In the genomic region with DNA sequence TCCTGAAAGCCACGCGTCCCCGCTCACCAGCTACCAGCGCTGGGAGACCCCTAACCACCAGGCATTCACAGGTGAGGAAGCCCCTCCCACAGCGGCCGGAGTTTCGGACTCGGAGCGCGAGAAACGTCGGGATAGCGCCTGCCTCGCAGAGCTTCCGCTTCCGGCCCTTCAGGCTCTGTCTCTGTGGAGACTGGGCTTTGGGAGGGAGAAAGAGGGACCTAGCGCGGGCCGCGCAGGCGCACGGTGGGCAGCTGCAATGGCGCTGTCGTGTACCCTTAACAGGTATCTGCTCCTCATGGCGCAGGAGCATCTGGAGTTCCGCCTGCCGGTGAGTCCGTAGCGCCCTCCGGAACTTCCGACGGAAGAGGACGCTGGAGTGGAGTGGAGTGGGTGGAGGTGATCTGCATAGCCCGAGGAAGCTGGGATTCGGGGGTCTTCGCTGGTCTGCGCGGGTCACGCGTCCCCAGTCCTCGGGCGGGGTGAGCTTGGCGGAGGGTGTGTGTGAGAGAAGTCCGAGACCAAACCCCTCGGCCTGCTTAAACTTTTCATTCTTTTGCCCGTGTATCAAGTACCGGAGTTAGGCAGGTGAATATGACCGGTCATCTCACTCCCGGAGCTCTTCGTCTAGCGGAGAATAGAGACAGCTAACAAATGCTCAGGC, we compare ENCODE assay signal across 1 cellular context.
TF ChIP-seq lines count a peak whose summit lies in the region.

TSS of gene TRMT11 (plus strand) at position 246 of the 661 bp plus-strand sequence. CDS start at position 257, 11 bp downstream.

TF ChIP-seq in HepG2, 621 proteins besides CTCF, POLR2A, EP300 and RAD21 (continued from another document and continues in another):
- TF ChIP-seq, protein P1, sequence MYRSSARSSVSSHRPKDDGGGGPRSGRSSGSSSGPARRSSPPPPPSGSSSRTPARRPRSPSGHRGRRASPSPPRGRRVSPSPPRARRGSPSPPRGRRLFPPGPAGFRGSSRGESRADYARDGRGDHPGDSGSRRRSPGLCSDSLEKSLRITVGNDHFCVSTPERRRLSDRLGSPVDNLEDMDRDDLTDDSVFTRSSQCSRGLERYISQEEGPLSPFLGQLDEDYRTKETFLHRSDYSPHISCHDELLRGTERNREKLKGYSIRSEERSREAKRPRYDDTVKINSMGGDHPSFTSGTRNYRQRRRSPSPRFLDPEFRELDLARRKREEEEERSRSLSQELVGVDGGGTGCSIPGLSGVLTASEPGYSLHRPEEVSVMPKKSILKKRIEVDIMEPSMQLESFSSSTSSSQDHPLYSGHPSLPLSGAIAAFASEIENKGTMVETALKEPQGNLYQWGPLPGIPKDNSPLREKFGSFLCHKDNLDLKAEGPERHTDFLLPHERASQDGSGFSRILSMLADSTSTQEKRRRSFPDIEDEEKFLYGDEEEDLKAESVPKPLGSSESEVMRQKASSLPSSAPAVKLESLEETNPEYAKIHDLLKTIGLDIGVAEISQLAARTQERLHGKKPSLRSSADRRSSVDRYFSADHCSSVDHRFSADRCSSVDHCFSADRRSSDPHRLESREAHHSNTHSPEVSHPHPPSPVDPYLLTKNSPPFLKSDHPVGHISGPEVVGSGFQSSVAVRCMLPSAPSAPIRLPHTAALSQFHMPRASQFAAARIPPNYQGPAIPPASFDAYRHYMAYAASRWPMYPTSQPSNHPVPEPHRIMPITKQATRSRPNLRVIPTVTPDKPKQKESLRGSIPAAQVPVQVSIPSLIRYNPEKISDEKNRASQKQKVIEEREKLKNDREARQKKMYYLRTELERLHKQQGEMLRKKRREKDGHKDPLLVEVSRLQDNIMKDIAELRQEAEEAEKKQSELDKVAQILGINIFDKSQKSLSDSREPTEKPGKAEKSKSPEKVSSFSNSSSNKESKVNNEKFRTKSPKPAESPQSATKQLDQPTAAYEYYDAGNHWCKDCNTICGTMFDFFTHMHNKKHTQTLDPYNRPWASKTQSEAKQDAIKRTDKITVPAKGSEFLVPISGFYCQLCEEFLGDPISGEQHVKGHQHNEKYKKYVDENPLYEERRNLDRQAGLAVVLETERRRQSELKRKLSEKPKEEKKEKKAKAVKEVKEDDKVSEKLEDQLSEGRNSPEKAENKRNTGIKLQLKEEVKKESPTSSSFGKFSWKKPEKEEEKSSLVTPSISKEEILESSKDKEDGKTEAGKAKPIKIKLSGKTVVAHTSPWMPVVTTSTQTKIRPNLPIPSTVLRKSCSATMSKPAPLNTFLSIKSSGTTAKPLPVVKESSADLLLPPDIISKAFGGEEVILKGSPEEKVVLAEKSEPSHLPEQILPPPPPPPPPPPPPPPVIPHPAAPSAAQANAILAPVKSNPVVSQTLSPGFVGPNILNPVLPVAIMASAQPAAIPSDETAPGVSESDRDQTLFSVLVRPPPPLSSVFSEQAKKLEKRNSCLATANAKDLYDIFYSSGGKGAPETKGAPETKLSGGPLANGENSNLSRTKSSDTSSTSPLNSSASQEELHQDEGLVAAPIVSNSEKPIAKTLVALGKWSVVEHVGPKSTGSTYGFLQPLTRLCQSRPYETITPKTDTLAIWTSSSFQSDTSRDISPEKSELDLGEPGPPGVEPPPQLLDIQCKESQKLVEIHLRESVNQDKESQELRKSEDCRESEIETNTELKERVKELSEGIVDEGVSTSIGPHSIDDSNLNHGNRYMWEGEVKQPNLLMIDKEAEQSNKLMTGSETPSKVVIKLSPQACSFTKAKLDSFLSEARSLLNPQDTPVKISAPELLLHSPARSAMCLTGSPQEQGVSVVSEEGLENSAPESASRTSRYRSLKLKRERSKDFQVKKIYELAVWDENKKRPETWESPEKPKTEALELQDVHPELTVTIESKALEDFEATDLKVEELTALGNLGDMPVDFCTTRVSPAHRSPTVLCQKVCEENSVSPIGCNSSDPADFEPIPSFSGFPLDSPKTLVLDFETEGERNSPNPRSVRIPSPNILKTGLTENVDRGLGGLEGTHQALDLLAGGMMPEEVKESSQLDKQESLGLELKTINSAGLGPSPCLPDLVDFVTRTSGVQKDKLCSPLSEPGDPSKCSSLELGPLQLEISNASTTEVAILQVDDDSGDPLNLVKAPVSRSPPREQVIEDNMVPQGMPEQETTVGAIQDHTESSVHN (CRISPR knock-in tag; IDR thresholded peaks at IDR 0.05) = no peak
- TF ChIP-seq JUND (CRISPR knock-in tag; IDR thresholded peaks at IDR 0.05) = peak; percentile 71; the same call in 1 of the 2 replicates
- TF ChIP-seq ZNF207 (IDR thresholded peaks at IDR 0.05; ENCODE audit: borderline replicate concordance) = no peak
- peak; percentile 29; the same call in 1 of the 2 replicates for TF ChIP-seq IRX3 (CRISPR knock-in tag; IDR thresholded peaks at IDR 0.05; ENCODE audit: borderline replicate concordance, low read depth)
- TF ChIP-seq RFX5 (IDR thresholded peaks at IDR 0.05; ENCODE audit: low read depth, low read length) = peak; percentile 45; the same call in 1 of the 2 replicates
- peak; percentile 96; the same call in 1 of the 2 replicates for TF ChIP-seq ZNF747 (CRISPR knock-in tag; IDR thresholded peaks at IDR 0.05; ENCODE audit: borderline replicate concordance)
- no peak for TF ChIP-seq MAFK (conservative IDR thresholded peaks at IDR 0.05 in 1 of 2, IDR thresholded peaks at IDR 0.05 in 1 of 2; ENCODE audit: low read length in 2 of 2)
- TF ChIP-seq ASH2L (IDR thresholded peaks at IDR 0.05; ENCODE audit: insufficient read length, low read depth, low read length) = peak; percentile 96
- TF ChIP-seq AGO2 (optimal IDR thresholded peaks at IDR 0.05; ENCODE audit: low read depth, low read length) = peak; percentile 84
- peak; percentile 90 for TF ChIP-seq GATAD1 (CRISPR knock-in tag; IDR thresholded peaks at IDR 0.05)
- peak; percentile 76; the same call in 1 of the 2 replicates for TF ChIP-seq ZFP1 (CRISPR knock-in tag; IDR thresholded peaks at IDR 0.05)
- TF ChIP-seq ATF7-NPFF (CRISPR knock-in tag; IDR thresholded peaks at IDR 0.05; ENCODE audit: low read depth) = peak; percentile 95
- peak; percentile 68 for TF ChIP-seq TAF15 (IDR thresholded peaks at IDR 0.05; ENCODE audit: low read depth, low read length, poor library complexity, severe bottlenecking)
- peak; percentile 63; the same call in 1 of the 2 replicates for TF ChIP-seq ZFP82 (CRISPR knock-in tag; IDR thresholded peaks at IDR 0.05; ENCODE audit: borderline replicate concordance)
- peak; percentile 94 for TF ChIP-seq KAT7 (CRISPR knock-in tag; IDR thresholded peaks at IDR 0.05; ENCODE audit: borderline replicate concordance)
- no peak for TF ChIP-seq ZNF746 (CRISPR knock-in tag; IDR thresholded peaks at IDR 0.05)
- no peak for TF ChIP-seq FOXK2 (IDR thresholded peaks at IDR 0.05)
- TF ChIP-seq NFYC (CRISPR knock-in tag; IDR thresholded peaks at IDR 0.05) = peak; percentile 50; the same call in 1 of the 2 replicates
- TF ChIP-seq, protein P2, sequence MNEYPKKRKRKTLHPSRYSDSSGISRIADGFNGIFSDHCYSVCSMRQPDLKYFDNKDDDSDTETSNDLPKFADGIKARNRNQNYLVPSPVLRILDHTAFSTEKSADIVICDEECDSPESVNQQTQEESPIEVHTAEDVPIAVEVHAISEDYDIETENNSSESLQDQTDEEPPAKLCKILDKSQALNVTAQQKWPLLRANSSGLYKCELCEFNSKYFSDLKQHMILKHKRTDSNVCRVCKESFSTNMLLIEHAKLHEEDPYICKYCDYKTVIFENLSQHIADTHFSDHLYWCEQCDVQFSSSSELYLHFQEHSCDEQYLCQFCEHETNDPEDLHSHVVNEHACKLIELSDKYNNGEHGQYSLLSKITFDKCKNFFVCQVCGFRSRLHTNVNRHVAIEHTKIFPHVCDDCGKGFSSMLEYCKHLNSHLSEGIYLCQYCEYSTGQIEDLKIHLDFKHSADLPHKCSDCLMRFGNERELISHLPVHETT (CRISPR knock-in tag; conservative IDR thresholded peaks at IDR 0.05) = no peak; the same call in 1 of the 2 replicates
- TF ChIP-seq CREM (IDR thresholded peaks at IDR 0.05) = peak; percentile 56; the same call in 1 of the 2 replicates
- no peak for TF ChIP-seq CREM (CRISPR knock-in tag; IDR thresholded peaks at IDR 0.05)
- peak; percentile 85; the same call in 1 of the 2 replicates for TF ChIP-seq ZFP90 (CRISPR knock-in tag; IDR thresholded peaks at IDR 0.05; ENCODE audit: borderline replicate concordance)
- 0 out of 2 replicates have a peak, but pooled peaks have one; percentile 67 for TF ChIP-seq NPAS2 (CRISPR knock-in tag; IDR thresholded peaks at IDR 0.05; ENCODE audit: borderline replicate concordance)
- TF ChIP-seq RFX3 (CRISPR knock-in tag; IDR thresholded peaks at IDR 0.05) = no peak
- no peak for TF ChIP-seq ZNF382 (CRISPR knock-in tag; IDR thresholded peaks at IDR 0.05; ENCODE audit: borderline replicate concordance)
- no peak for TF ChIP-seq RFXANK (CRISPR knock-in tag; IDR thresholded peaks at IDR 0.05)
- no peak for TF ChIP-seq SNRNP70 (IDR thresholded peaks at IDR 0.05; ENCODE audit: low read depth, low read length)
- TF ChIP-seq MEF2D (CRISPR knock-in tag; IDR thresholded peaks at IDR 0.05) = peak; percentile 84
- no peak for TF ChIP-seq ZNF703 (CRISPR knock-in tag; IDR thresholded peaks at IDR 0.05; ENCODE audit: borderline replicate concordance)
- TF ChIP-seq SIX4 (CRISPR knock-in tag; IDR thresholded peaks at IDR 0.05) = no peak; the same call in 1 of the 2 replicates
- TF ChIP-seq PHF21A (CRISPR knock-in tag; IDR thresholded peaks at IDR 0.05) = peak; percentile 92; the same call in 1 of the 2 replicates
- no peak for TF ChIP-seq TOE1 (CRISPR knock-in tag; IDR thresholded peaks at IDR 0.05)
- TF ChIP-seq NCOA1 (CRISPR knock-in tag; IDR thresholded peaks at IDR 0.05) = peak; percentile 27; the same call in 1 of the 2 replicates
- no peak for TF ChIP-seq LCORL (IDR thresholded peaks at IDR 0.05)
- peak; percentile 82 for TF ChIP-seq LCORL (CRISPR knock-in tag; IDR thresholded peaks at IDR 0.05)
- peak; percentile 64; the same call in 1 of the 2 replicates for TF ChIP-seq ZBTB42 (CRISPR knock-in tag; IDR thresholded peaks at IDR 0.05)
- TF ChIP-seq, protein P3, sequence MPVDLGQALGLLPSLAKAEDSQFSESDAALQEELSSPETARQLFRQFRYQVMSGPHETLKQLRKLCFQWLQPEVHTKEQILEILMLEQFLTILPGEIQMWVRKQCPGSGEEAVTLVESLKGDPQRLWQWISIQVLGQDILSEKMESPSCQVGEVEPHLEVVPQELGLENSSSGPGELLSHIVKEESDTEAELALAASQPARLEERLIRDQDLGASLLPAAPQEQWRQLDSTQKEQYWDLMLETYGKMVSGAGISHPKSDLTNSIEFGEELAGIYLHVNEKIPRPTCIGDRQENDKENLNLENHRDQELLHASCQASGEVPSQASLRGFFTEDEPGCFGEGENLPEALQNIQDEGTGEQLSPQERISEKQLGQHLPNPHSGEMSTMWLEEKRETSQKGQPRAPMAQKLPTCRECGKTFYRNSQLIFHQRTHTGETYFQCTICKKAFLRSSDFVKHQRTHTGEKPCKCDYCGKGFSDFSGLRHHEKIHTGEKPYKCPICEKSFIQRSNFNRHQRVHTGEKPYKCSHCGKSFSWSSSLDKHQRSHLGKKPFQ (CRISPR knock-in tag; IDR thresholded peaks at IDR 0.05; ENCODE audit: insufficient replicate concordance) = no peak
- peak; percentile 72 for TF ChIP-seq ZBED4 (CRISPR knock-in tag; IDR thresholded peaks at IDR 0.05; ENCODE audit: borderline replicate concordance)
- peak; percentile 71 for TF ChIP-seq GFI1 (CRISPR knock-in tag; IDR thresholded peaks at IDR 0.05; ENCODE audit: borderline replicate concordance)
- no peak for TF ChIP-seq ZNF432 (CRISPR knock-in tag; IDR thresholded peaks at IDR 0.05; ENCODE audit: borderline replicate concordance)
- peak; percentile 65 for TF ChIP-seq PAXIP1 (CRISPR knock-in tag; conservative IDR thresholded peaks at IDR 0.05)
- TF ChIP-seq NFATC3 (CRISPR knock-in tag; IDR thresholded peaks at IDR 0.05) = 0 out of 2 replicates have a peak, but pooled peaks have one; percentile 32
- peak; percentile 85 for TF ChIP-seq TARDBP (CRISPR knock-in tag; IDR thresholded peaks at IDR 0.05)
- no peak for TF ChIP-seq ZNF543 (CRISPR knock-in tag; IDR thresholded peaks at IDR 0.05)
- TF ChIP-seq CENPX (CRISPR knock-in tag; IDR thresholded peaks at IDR 0.05) = no peak
